1 cellular context compared by ENCODE assay signal in the genomic region with DNA sequence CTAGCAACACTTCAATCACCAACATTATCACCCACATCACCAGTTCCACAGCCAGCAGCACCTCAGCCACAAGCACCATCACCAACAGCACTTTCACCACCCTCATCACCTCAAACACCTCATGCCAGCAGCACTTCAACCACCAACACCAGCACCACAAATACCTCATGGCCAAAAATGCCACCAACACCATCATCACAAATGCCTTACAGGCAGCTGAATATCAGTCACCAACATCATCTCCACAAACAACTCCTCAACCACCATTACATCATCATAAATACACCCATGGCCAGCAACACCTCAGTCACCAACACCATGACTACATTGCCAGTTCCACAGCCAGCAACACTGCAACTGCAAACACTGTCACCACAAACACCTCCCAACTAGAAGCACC.
TF ChIP-seq lines count a peak whose summit lies in the region.

No MANE protein-coding gene starts in this region.

TF ChIP-seq in HepG2, 621 proteins besides CTCF, POLR2A, EP300 and RAD21:
- TF ChIP-seq CBX2 (IDR thresholded peaks at IDR 0.05; ENCODE audit: low read depth, low read length) (no peak), CBX2 (CRISPR knock-in tag; IDR thresholded peaks at IDR 0.05; ENCODE audit: low read depth) (no peak), CREB1 (IDR thresholded peaks at IDR 0.05) (peak; percentile 57; the same call in 1 of the 2 replicates), CREB1 (CRISPR knock-in tag; IDR thresholded peaks at IDR 0.05) (no peak), ATF7 (IDR thresholded peaks at IDR 0.05) (peak; percentile 91), ATF7 (CRISPR knock-in tag; IDR thresholded peaks at IDR 0.05) (no peak)
